ENCODE assay signal across 32 cellular contexts in genomic region chr19:38534574-38534973, GRCh38.
"Had no signal": no experiment of that assay in that cellular context is flagged by ENCODE, and none has a peak within 500 bp of the region (broad histone marks: within the 10 kb centered on the region; RNA-seq: fewer than 3 reads in every experiment).

No MANE protein-coding gene starts in this region.

- FAIRE-seq: colon, TTC549 had no signal

- H3K9me3 ChIP-seq: gastrocnemius medialis had no signal

- H3K36me3 Mint-ChIP-seq: activated naive CD8-positive, alpha-beta T cell had no signal

- H3K4me1 ChIP-seq: foreskin keratinocyte, gastrocnemius medialis had no signal

- ATAC-seq: activated CD4-positive, CD25-positive, alpha-beta regulatory T cell treated with anti-CD3 and anti-CD28 coated beads, Interleukin-2, amount 50 U/mL, for 24 hours; activated CD8-positive, alpha-beta T cell treated with anti-CD3 and anti-CD28 coated beads for 36 hours; activated T-cell treated with anti-CD3 and anti-CD28 coated beads, Interleukin-2, amount 50 U/mL, for 4 hours; activated T-helper 17 cell treated with anti-CD3 and anti-CD28 coated beads, Interleukin-2, amount 50 U/mL, for 72 hours; body of pancreas; effector memory CD8-positive, alpha-beta T cell; foreskin keratinocyte; gastrocnemius medialis; heart left ventricle had no signal

- H3K4me3 ChIP-seq: body of pancreas, esophagus muscularis mucosa, gastrocnemius medialis, heart left ventricle had no signal

- H3K27ac ChIP-seq: body of pancreas, esophagus muscularis mucosa, foreskin keratinocyte, gastrocnemius medialis, heart left ventricle, WERI-Rb-1 had no signal

- H3K27ac Mint-ChIP-seq: activated B cell treated with CpG ODN at 0.5 μM for 24 hours; activated CD8-positive, alpha-beta T cell treated with anti-CD3 and anti-CD28 coated beads for 36 hours; activated T-helper 17 cell treated with anti-CD3 and anti-CD28 coated beads, Interleukin-2, amount 50 U/mL, for 72 hours; effector memory CD8-positive, alpha-beta T cell had no signal

- H3K36me3 ChIP-seq: heart left ventricle, WERI-Rb-1 had no signal

- H3K27me3 ChIP-seq: body of pancreas, esophagus muscularis mucosa, gastrocnemius medialis, heart left ventricle had no signal

- H3K27me3 Mint-ChIP-seq: activated naive CD8-positive, alpha-beta T cell; activated T-helper 17 cell treated with anti-CD3 and anti-CD28 coated beads, Interleukin-2, amount 50 U/mL, for 72 hours; effector memory CD8-positive, alpha-beta T cell had no signal

- DNase-seq: activated B cell treated with CpG ODN at 0.5 μM for 24 hours; activated CD4-positive, alpha-beta T cell treated with anti-CD3 and anti-CD28 coated beads for 48 hours; activated CD4-positive, alpha-beta T cell treated with anti-CD3 and anti-CD28 coated beads, Interleukin-2, amount 50 U/mL, for 1 hour; activated CD4-positive, alpha-beta T cell treated with anti-CD3 and anti-CD28 coated beads, Interleukin-2, amount 50 U/mL, for 48 hours; activated CD8-positive, alpha-beta memory T cell treated with anti-CD3 and anti-CD28 coated beads for 24 hours; activated CD8-positive, alpha-beta T cell treated with anti-CD3 and anti-CD28 coated beads for 36 hours; activated effector memory CD4-positive, alpha-beta T cell treated with Interleukin-2 at 50 U/mL for 16 hours; activated gamma-delta T cell treated with Interleukin-2 at 50 U/mL for 16 hours; activated naive CD4-positive, alpha-beta T cell treated with anti-CD3 and anti-CD28 coated beads, Interleukin-2, amount 50 U/mL, for 16 hours; activated naive CD4-positive, alpha-beta T cell treated with Interleukin-2 at 50 U/mL for 16 hours; activated T-cell treated with anti-CD3 and anti-CD28 coated beads, Interleukin-2, amount 50 U/mL, for 4 hours; amniotic stem cell; anterior cingulate cortex; body of pancreas; caudate nucleus; cortex of kidney; dermis blood vessel endothelial cell; effector CD4-positive, alpha-beta T cell; effector memory CD8-positive, alpha-beta T cell; erythroblast; foreskin keratinocyte; gastrocnemius medialis; glutamatergic neuron; heart left ventricle; T-helper 2 cell; WERI-Rb-1 had no signal

- H3K4me3 Mint-ChIP-seq: activated B cell treated with CpG ODN at 0.5 μM for 24 hours; activated CD8-positive, alpha-beta T cell treated with anti-CD3 and anti-CD28 coated beads for 36 hours; activated naive CD8-positive, alpha-beta T cell; activated T-cell treated with anti-CD3 and anti-CD28 coated beads, Interleukin-2, amount 50 U/mL, for 4 hours; activated T-helper 17 cell treated with anti-CD3 and anti-CD28 coated beads, Interleukin-2, amount 50 U/mL, for 72 hours; effector memory CD8-positive, alpha-beta T cell had no signal
